Comparison of ENCODE assay signal across 8 cellular contexts in genomic region chr9:89318123-89319014, GRCh38. TPM values are rescaled to one million over a fixed set of nuclear protein-coding genes. Genes with fewer than 3 reads are reported as not detected.
DNase-seq lines count a peak whose midpoint lies in the region; ATAC-seq, FAIRE-seq and TF ChIP-seq lines count a peak whose summit lies in the region.

A gene with protein sequence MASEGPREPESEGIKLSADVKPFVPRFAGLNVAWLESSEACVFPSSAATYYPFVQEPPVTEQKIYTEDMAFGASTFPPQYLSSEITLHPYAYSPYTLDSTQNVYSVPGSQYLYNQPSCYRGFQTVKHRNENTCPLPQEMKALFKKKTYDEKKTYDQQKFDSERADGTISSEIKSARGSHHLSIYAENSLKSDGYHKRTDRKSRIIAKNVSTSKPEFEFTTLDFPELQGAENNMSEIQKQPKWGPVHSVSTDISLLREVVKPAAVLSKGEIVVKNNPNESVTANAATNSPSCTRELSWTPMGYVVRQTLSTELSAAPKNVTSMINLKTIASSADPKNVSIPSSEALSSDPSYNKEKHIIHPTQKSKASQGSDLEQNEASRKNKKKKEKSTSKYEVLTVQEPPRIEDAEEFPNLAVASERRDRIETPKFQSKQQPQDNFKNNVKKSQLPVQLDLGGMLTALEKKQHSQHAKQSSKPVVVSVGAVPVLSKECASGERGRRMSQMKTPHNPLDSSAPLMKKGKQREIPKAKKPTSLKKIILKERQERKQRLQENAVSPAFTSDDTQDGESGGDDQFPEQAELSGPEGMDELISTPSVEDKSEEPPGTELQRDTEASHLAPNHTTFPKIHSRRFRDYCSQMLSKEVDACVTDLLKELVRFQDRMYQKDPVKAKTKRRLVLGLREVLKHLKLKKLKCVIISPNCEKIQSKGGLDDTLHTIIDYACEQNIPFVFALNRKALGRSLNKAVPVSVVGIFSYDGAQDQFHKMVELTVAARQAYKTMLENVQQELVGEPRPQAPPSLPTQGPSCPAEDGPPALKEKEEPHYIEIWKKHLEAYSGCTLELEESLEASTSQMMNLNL (plus strand): TSS chr9:89318500. CDS start chr9:89318577, 77 bp downstream.

- H3K4me3 ChIP-seq in psoas muscle, result peak within 1 kb of the TSS; percentile 93

- H3K4me1 ChIP-seq in psoas muscle, result peaks cover 43% of the 10 kb centered on the region

- no peaks in the 10 kb centered on the region for H3K27me3 ChIP-seq in psoas muscle (ENCODE audit: insufficient read depth in 3 of 3, low read length in 2 of 3)

- peak; percentile 40 for FAIRE-seq in urothelium cell line (lab: Jason Lieb, UNC)

- WGBS in psoas muscle, 3 donors, result 0% methylated on average over 74 to 91 of the region's 91 CpGs

- DNase-seq in NCI-H187 (lab: John Stamatoyannopoulos, UW), result peak; percentile 72 to 77
- DNase-seq in T-helper 2 cell, result peak; percentile 82 to 97 (median 90)
- peak; percentile 99 for DNase-seq in left ventricle myocardium superior
- DNase-seq in psoas muscle, result peak; percentile 97 to 98
- peak; percentile 94 for DNase-seq in urothelium cell line (ENCODE audit: low spot score)

- peaks cover 0 to 37% of the 10 kb centered on the region in 2 donors for H3K36me3 ChIP-seq in psoas muscle (ENCODE audit: insufficient read depth in 1 of 2, low read depth in 1 of 2)

- peak; percentile 74 for TF ChIP-seq CTCF in psoas muscle (IDR thresholded peaks at IDR 0.05)

- intact Hi-C loops in left ventricle myocardium superior (cut with micrococcal nuclease), result no loop called here
- intact Hi-C loops in psoas muscle (cut with DNase I), result loop anchor here in 1 of 2 donors (2.0 kb wide), 1 partner anchor 230 kb away; no protein-coding TSS in a partner anchor

- H3K9me3 ChIP-seq in psoas muscle, result no peaks in the 10 kb centered on the region

- ATAC-seq in GM18499 (IDR thresholded peaks at IDR 0.05; ENCODE audit: insufficient read depth, unreplicated experiment), result peak; percentile 66
- peak; percentile 86 for ATAC-seq in HG02943 (IDR thresholded peaks at IDR 0.05; ENCODE audit: low read depth, unreplicated experiment)
- peak; percentile 99 for ATAC-seq in left ventricle myocardium superior
- ATAC-seq in psoas muscle, result peak; percentile 95 to 98 (median 96)

- peak within 1 kb of the TSS; percentile 98 for H3K27ac ChIP-seq in angular gyrus (ENCODE audit: low read depth, low read length)
- peak within 1 kb of the TSS; percentile 100 for H3K27ac ChIP-seq in psoas muscle

RNA-seq across cellular contexts. Expression of the gene that starts here (rescaled TPM):
- total RNA-seq in left ventricle myocardium superior (15.7 TPM), psoas muscle (10 to 100 TPM; 26.2 to 49.0 (median 38.6) TPM)
- polyA plus RNA-seq in psoas muscle, result 10 to 100 TPM; 31.9 to 80.8 (median 45.4) TPM

Comparison
In these comparisons a context has a peak if more than half of its experiments do, and no peak if none do; other contexts are left out.
1. Peak in every context shown above with its lines: DNase-seq, ATAC-seq, H3K4me3 ChIP-seq and H3K27ac ChIP-seq.